8 cellular contexts compared by ENCODE assay signal in genomic region chr4:144465546-144465945, GRCh38.
"Had no signal": no experiment of that assay in that cellular context is flagged by ENCODE, and none has a peak within 500 bp of the region (broad histone marks: within the 10 kb centered on the region; RNA-seq: fewer than 3 reads in every experiment).

No MANE protein-coding gene starts in this region.

- ATAC-seq: GM12878 had no signal

- H3K4me3 ChIP-seq: GM12878 had no signal

- FAIRE-seq: G401.6, GM12878, GM12891, GM12892, GM18507, GM19239 had no signal

- DNase-seq: GDM1, GF-D8 had no signal
